ENCODE assay signal across 8 cellular contexts in the genomic region with DNA sequence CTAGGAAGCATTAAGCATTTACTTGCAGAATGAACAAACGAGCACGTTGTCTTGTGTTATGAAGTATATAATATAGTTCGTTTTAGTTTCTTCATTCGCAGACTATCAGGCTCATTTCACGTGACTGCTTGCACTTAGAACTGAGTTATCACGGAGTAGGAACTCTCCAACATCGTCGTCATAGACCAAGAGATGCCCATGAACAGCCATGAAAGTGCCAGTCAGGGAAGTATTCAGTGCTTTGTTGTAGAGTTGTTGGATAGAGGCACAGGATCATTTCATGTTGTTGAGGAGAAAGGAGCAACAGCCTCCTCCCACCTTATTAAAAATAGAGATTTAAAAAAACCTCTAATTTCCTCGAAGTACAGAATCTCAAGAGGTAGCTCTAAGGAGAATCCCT. TPM values are rescaled to one million over a fixed set of nuclear protein-coding genes. Genes with fewer than 3 reads are reported as not detected.
DNase-seq lines count a peak whose midpoint lies in the region; ATAC-seq and TF ChIP-seq lines count a peak whose summit lies in the region.

No MANE protein-coding gene starts in this region.

- POLR2A ChIA-PET in activated CD4-positive, alpha-beta T cell treated with anti-CD3 and anti-CD28 coated beads, Interleukin-2, amount 10 ng/mL, durations not matched to agents 7 days and 5 days (lab: Charles Lee): no interaction called here
- POLR2A ChIA-PET in WTC11 (lab: Charles Lee): no interaction called here

- peaks cover 50% of the 10 kb centered on the region for H3K27me3 ChIP-seq in iPS-18a (ENCODE audit: control insufficient read depth, insufficient read depth, low read length)

- no peaks in the 10 kb centered on the region for H3K9me3 Mint-ChIP-seq in activated CD4-positive, alpha-beta T cell treated with anti-CD3 and anti-CD28 coated beads, Interleukin-2, amount 10 ng/mL, durations not matched to agents 7 days and 5 days
- no peaks in the 10 kb centered on the region for H3K9me3 Mint-ChIP-seq in WTC11

- H3K36me3 Mint-ChIP-seq in activated CD4-positive, alpha-beta T cell treated with anti-CD3 and anti-CD28 coated beads, Interleukin-2, amount 10 ng/mL, durations not matched to agents 7 days and 5 days (ENCODE audit: low read depth): no peaks in the 10 kb centered on the region
- H3K36me3 Mint-ChIP-seq in WTC11: no peaks in the 10 kb centered on the region

- DNase-seq in activated CD4-positive, alpha-beta T cell treated with anti-CD3 and anti-CD28 coated beads, Interleukin-2, amount 10 ng/mL, durations not matched to agents 7 days and 5 days: no peak
- DNase-seq in activated CD4-positive, alpha-beta T cell treated with anti-CD3 and anti-CD28 coated beads, Interleukin-2, amount 50 U/mL, for 4 hours: no peak
- no peak for DNase-seq in WTC11 (ENCODE audit: low spot score)
- DNase-seq in NK-92 treated with Interleukin-12 subunit alpha and Interleukin-12 subunit beta, amount 100 ng/mL, for 24 hours (lab: John Stamatoyannopoulos, UW): no peak
- no peak for DNase-seq in stimulated activated CD8-positive, alpha-beta memory T cell treated with anti-CD3 and anti-CD28 coated beads, Interleukin-4, amount 100 ng/mL, for 48 hours

- ATAC-seq in WTC11 (no peak), GM18868 (IDR thresholded peaks at IDR 0.05; ENCODE audit: unreplicated experiment) (no peak)

- H3K9ac ChIP-seq in iPS-18a (ENCODE audit: low read length): no peak overlapping the region

- H3K27ac Mint-ChIP-seq in activated CD4-positive, alpha-beta T cell treated with anti-CD3 and anti-CD28 coated beads, Interleukin-2, amount 10 ng/mL, durations not matched to agents 7 days and 5 days: no peak overlapping the region
- H3K27ac Mint-ChIP-seq in WTC11: no peak overlapping the region

- CTCF ChIA-PET in activated CD4-positive, alpha-beta T cell treated with anti-CD3 and anti-CD28 coated beads, Interleukin-2, amount 10 ng/mL, durations not matched to agents 7 days and 5 days (lab: Charles Lee): interaction anchor here (0.7 to 3.8 kb wide), 3 partner anchors 9 to 13 kb away, joined by 3 to 14 read pairs (median 6); no protein-coding TSS in a partner anchor
- CTCF ChIA-PET in WTC11 (lab: Charles Lee): interaction anchor here (1.0 to 1.4 kb wide), 2 partner anchors 9 to 210 kb away, joined by 3 to 4 read pairs; no protein-coding TSS in a partner anchor

- H3K4me3 Mint-ChIP-seq in activated CD4-positive, alpha-beta T cell treated with anti-CD3 and anti-CD28 coated beads, Interleukin-2, amount 10 ng/mL, durations not matched to agents 7 days and 5 days: peak overlapping the region; percentile 80
- peak overlapping the region; percentile 87 for H3K4me3 Mint-ChIP-seq in WTC11

- H3K36me3 ChIP-seq in iPS-18a (ENCODE audit: control insufficient read depth, low read depth, low read length): no peaks in the 10 kb centered on the region

- peaks cover 12% of the 10 kb centered on the region for H3K4me1 Mint-ChIP-seq in activated CD4-positive, alpha-beta T cell treated with anti-CD3 and anti-CD28 coated beads, Interleukin-2, amount 10 ng/mL, durations not matched to agents 7 days and 5 days
- H3K4me1 Mint-ChIP-seq in WTC11: peaks cover 10% of the 10 kb centered on the region

- no peaks in the 10 kb centered on the region for H3K9me3 ChIP-seq in iPS-18a (ENCODE audit: control insufficient read depth, low read depth, low read length)

- H3K27ac ChIP-seq in iPS-18a (ENCODE audit: low read length) (no peak overlapping the region), temporal lobe (ENCODE audit: low read depth, low read length) (peak overlapping the region; percentile 84)

- no peaks in the 10 kb centered on the region for H3K4me1 ChIP-seq in iPS-18a (ENCODE audit: control insufficient read depth, low read depth, low read length)

- peaks cover 43% of the 10 kb centered on the region for H3K27me3 Mint-ChIP-seq in activated CD4-positive, alpha-beta T cell treated with anti-CD3 and anti-CD28 coated beads, Interleukin-2, amount 10 ng/mL, durations not matched to agents 7 days and 5 days
- peaks cover 47% of the 10 kb centered on the region for H3K27me3 Mint-ChIP-seq in WTC11 (ENCODE audit: low read depth)

- no peak for TF ChIP-seq CTCF in WTC11 (IDR thresholded peaks at IDR 0.05)

- H3K4me3 ChIP-seq in iPS-18a (ENCODE audit: low read length): peak overlapping the region; percentile 66

TF ChIP-seq in WTC11, 78 proteins besides CTCF, POLR2A, EP300 and RAD21:
- TF ChIP-seq GTF2I (CRISPR knock-in tag; conservative IDR thresholded peaks at IDR 0.05) (no peak), IRF2 (CRISPR knock-in tag; IDR thresholded peaks at IDR 0.05; ENCODE audit: borderline replicate concordance, low read depth) (no peak), ZNF396 (CRISPR knock-in tag; IDR thresholded peaks at IDR 0.05; ENCODE audit: borderline replicate concordance) (no peak), CBFB (CRISPR knock-in tag; IDR thresholded peaks at IDR 0.05; ENCODE audit: low read depth) (no peak), FOXK1 (CRISPR knock-in tag; IDR thresholded peaks at IDR 0.05) (no peak)
- TF ChIP-seq, protein P1, sequence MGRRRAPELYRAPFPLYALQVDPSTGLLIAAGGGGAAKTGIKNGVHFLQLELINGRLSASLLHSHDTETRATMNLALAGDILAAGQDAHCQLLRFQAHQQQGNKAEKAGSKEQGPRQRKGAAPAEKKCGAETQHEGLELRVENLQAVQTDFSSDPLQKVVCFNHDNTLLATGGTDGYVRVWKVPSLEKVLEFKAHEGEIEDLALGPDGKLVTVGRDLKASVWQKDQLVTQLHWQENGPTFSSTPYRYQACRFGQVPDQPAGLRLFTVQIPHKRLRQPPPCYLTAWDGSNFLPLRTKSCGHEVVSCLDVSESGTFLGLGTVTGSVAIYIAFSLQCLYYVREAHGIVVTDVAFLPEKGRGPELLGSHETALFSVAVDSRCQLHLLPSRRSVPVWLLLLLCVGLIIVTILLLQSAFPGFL (CRISPR knock-in tag; IDR thresholded peaks at IDR 0.05; ENCODE audit: borderline replicate concordance): no peak
- TF ChIP-seq, protein P2, sequence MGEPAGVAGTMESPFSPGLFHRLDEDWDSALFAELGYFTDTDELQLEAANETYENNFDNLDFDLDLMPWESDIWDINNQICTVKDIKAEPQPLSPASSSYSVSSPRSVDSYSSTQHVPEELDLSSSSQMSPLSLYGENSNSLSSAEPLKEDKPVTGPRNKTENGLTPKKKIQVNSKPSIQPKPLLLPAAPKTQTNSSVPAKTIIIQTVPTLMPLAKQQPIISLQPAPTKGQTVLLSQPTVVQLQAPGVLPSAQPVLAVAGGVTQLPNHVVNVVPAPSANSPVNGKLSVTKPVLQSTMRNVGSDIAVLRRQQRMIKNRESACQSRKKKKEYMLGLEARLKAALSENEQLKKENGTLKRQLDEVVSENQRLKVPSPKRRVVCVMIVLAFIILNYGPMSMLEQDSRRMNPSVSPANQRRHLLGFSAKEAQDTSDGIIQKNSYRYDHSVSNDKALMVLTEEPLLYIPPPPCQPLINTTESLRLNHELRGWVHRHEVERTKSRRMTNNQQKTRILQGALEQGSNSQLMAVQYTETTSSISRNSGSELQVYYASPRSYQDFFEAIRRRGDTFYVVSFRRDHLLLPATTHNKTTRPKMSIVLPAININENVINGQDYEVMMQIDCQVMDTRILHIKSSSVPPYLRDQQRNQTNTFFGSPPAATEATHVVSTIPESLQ (CRISPR knock-in tag; IDR thresholded peaks at IDR 0.05): no peak
- TF ChIP-seq, protein P3, sequence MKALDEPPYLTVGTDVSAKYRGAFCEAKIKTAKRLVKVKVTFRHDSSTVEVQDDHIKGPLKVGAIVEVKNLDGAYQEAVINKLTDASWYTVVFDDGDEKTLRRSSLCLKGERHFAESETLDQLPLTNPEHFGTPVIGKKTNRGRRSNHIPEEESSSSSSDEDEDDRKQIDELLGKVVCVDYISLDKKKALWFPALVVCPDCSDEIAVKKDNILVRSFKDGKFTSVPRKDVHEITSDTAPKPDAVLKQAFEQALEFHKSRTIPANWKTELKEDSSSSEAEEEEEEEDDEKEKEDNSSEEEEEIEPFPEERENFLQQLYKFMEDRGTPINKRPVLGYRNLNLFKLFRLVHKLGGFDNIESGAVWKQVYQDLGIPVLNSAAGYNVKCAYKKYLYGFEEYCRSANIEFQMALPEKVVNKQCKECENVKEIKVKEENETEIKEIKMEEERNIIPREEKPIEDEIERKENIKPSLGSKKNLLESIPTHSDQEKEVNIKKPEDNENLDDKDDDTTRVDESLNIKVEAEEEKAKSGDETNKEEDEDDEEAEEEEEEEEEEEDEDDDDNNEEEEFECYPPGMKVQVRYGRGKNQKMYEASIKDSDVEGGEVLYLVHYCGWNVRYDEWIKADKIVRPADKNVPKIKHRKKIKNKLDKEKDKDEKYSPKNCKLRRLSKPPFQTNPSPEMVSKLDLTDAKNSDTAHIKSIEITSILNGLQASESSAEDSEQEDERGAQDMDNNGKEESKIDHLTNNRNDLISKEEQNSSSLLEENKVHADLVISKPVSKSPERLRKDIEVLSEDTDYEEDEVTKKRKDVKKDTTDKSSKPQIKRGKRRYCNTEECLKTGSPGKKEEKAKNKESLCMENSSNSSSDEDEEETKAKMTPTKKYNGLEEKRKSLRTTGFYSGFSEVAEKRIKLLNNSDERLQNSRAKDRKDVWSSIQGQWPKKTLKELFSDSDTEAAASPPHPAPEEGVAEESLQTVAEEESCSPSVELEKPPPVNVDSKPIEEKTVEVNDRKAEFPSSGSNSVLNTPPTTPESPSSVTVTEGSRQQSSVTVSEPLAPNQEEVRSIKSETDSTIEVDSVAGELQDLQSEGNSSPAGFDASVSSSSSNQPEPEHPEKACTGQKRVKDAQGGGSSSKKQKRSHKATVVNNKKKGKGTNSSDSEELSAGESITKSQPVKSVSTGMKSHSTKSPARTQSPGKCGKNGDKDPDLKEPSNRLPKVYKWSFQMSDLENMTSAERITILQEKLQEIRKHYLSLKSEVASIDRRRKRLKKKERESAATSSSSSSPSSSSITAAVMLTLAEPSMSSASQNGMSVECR (CRISPR knock-in tag; IDR thresholded peaks at IDR 0.05; ENCODE audit: borderline replicate concordance): no peak

RNA-seq across cellular contexts. Expression of a gene that starts 1.0 kb away (rescaled TPM):
- not detected for total RNA-seq in activated CD4-positive, alpha-beta T cell treated with anti-CD3 and anti-CD28 coated beads, Interleukin-2, amount 10 ng/mL, durations not matched to agents 7 days and 5 days
- total RNA-seq in WTC11 (2021) (0.59 to 0.64 TPM (median 0.60 TPM) in 3 replicates), temporal lobe (9.1 TPM)
